Comparison of ENCODE assay signal across 8 cellular contexts in the genomic region with DNA sequence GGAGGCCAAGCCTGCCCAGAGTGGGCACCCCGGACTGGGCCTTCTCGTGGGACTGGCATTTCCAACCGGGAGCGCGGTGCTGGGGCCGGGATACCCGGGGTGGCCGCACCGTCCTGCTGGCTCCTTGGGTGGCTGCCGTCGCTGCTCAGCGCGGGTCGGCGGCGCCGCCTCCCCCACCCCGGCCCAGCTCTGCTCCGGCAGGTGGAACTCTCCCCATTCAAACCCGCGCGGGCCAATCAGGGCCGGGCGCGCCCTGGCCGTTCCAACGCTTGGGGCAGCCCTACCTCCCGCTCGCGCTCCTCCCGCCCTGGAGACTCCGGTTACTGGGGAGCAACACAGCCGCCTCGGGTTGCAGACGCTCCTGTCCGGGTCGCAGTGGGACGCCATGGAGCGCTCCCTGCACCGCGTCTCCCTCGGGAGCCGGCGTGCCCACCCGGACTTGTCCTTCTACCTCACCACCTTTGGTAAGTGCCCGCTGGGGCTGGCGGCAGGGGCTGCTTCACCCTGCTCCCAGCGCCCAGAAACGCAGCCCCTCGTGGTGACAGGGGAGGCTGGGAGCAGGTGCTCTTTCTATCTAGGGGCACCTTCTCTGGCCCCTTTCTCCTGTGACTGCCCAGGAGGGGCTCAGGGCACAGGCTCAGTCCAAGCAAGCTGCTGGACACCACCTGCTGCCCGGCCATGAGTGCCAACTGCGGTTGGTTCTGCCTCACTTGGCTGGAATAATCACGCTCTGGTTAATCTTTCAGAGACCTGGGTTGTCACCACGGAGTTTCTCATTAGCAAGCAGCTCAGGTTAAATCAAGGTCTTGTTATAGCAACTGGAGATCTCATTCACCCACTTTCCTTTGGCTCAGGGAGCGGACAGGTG. TPM values are rescaled to one million over a fixed set of nuclear protein-coding genes. Genes with fewer than 3 reads are reported as not detected.
DNase-seq lines count a peak whose midpoint lies in the region; ATAC-seq lines count a peak whose summit lies in the region.

TSS of gene RGS3 (plus strand) at position 310 of the 868 bp plus-strand sequence. CDS start at position 386, 76 bp downstream.

- no peak within 1 kb of the TSS for H3K9ac ChIP-seq in muscle layer of colon (ENCODE audit: low read length)

- ATAC-seq in activated naive CD4-positive, alpha-beta T cell treated with anti-CD3 and anti-CD28 coated beads, Interleukin-2, amount 50 U/mL, for 72 hours: no peak
- peak; percentile 98 for ATAC-seq in esophagus mucosa
- no peak for ATAC-seq in HG03460 (IDR thresholded peaks at IDR 0.05; ENCODE audit: unreplicated experiment)
- ATAC-seq in HG02610 (IDR thresholded peaks at IDR 0.05; ENCODE audit: unreplicated experiment): no peak
- ATAC-seq in HG02763 (IDR thresholded peaks at IDR 0.05; ENCODE audit: unreplicated experiment): no peak

- peaks cover 0 to 10% of the 10 kb centered on the region in 2 donors for H3K9me3 Mint-ChIP-seq in activated naive CD4-positive, alpha-beta T cell treated with anti-CD3 and anti-CD28 coated beads, Interleukin-2, amount 50 U/mL, for 72 hours

- H3K9me3 ChIP-seq in muscle layer of colon (ENCODE audit: low read length): no peaks in the 10 kb centered on the region

- peak within 1 kb of the TSS; percentile 19 for H3K27ac ChIP-seq in muscle layer of colon (ENCODE audit: low read depth, low read length)

- H3K27me3 ChIP-seq in muscle layer of colon (ENCODE audit: control insufficient read depth in 1 of 2, insufficient read depth in 2 of 2, low read length in 2 of 2): no peaks in the 10 kb centered on the region

- no peaks in the 10 kb centered on the region for H3K36me3 ChIP-seq in muscle layer of colon (ENCODE audit: insufficient read depth, low read length)

- no peak for DNase-seq in activated naive CD4-positive, alpha-beta T cell treated with anti-CD3 and anti-CD28 coated beads, Interleukin-2, amount 50 U/mL, for 72 hours (ENCODE audit: low spot score in 2 of 2)
- no peak for DNase-seq in activated naive CD4-positive, alpha-beta T cell treated with anti-CD3 and anti-CD28 coated beads, Interleukin-2, amount 50 U/mL, for 16 hours
- no peak for DNase-seq in RPMI7951 (ENCODE audit: low read depth)

- no peak within 1 kb of the TSS for H3K27ac Mint-ChIP-seq in activated naive CD4-positive, alpha-beta T cell treated with anti-CD3 and anti-CD28 coated beads, Interleukin-2, amount 50 U/mL, for 72 hours

- peak within 1 kb of the TSS; percentile 38 to 66 for H3K4me3 ChIP-seq in muscle layer of colon (ENCODE audit: low read depth in 1 of 2, low read length in 2 of 2)

- peaks cover 10% of the 10 kb centered on the region for H3K4me1 ChIP-seq in muscle layer of colon (ENCODE audit: insufficient read depth, low read length)

- no peaks in the 10 kb centered on the region for H3K36me3 Mint-ChIP-seq in activated naive CD4-positive, alpha-beta T cell treated with anti-CD3 and anti-CD28 coated beads, Interleukin-2, amount 50 U/mL, for 72 hours

RNA-seq across cellular contexts. Expression of gene RGS3, which starts in this region (rescaled TPM):
- total RNA-seq in activated naive CD4-positive, alpha-beta T cell treated with anti-CD3 and anti-CD28 coated beads, Interleukin-2, amount 50 U/mL, for 72 hours: 10 to 100 TPM; 25.7 to 56.1 TPM
- 168 and 200 TPM in 2 replicates for total RNA-seq in RPMI7951 (2014; rRNA removed; shearing (Covaris generic))
- 22.8 TPM for total RNA-seq in esophagus mucosa
